In genomic region chr1:235648407-235648907, GRCh38 we compare ENCODE assay signal across 8 cellular contexts. TPM values are rescaled to one million over a fixed set of nuclear protein-coding genes. Genes with fewer than 3 reads are reported as not detected.
DNase-seq lines count a peak whose midpoint lies in the region; ATAC-seq, FAIRE-seq and TF ChIP-seq lines count a peak whose summit lies in the region.

No MANE protein-coding gene starts in this region.

- H3K4me3 ChIP-seq in GM12878, result peak overlapping the region; percentile 63; the same call in 1 of the 2 replicates

- no peak overlapping the region for H3K4me2 ChIP-seq in GM12878 (ENCODE audit: control insufficient read depth, insufficient read depth)

- H3K36me3 ChIP-seq in GM12878 (ENCODE audit: control insufficient read depth in 2 of 2, insufficient read depth in 2 of 2, low read length in 1 of 2), result no peaks in the 10 kb centered on the region

- BruUV-seq in GM12878 (replicated peaks; lab: Mats Ljungman, UMichigan), result no TSS peak

- no peak overlapping the region for H3K9ac ChIP-seq in GM12878 (ENCODE audit: control insufficient read depth, insufficient read depth, low read length)

- no peak for TF ChIP-seq EP300 in GM12878 (IDR thresholded peaks at IDR 0.05; ENCODE audit: borderline replicate concordance in 1 of 2, control insufficient read depth in 1 of 2, low read depth in 2 of 2, low read length in 2 of 2)

- DNase-seq in DMS53 (lab: John Stamatoyannopoulos, UW) (peak; percentile 87), NCI-H146 treated with DMSO at 0.1 percent for 48 hours (lab: John Stamatoyannopoulos, UW; ENCODE audit: unreplicated experiment) (peak; percentile 40), GM12878 (ENCODE audit: low read depth, low spot score) (no peak), mesenteric fat pad (ENCODE audit: low spot score) (peak; percentile 60), OCI-M1 (lab: John Stamatoyannopoulos, UW) (no peak), putamen (ENCODE audit: low spot score) (no peak), iPS-NIHi11 (ENCODE audit: low spot score) (no peak)

- 42% methylated on average over 31 of the region's 31 CpGs for WGBS in GM12878 (ENCODE audit: insufficient coverage, insufficient replicate concordance, low lambda C conversion rate, missing lambda C conversion rate)

- no peak overlapping the region for H2AFZ ChIP-seq in GM12878 (ENCODE audit: control insufficient read depth, low read depth, low read length)

- no peaks in the 10 kb centered on the region; the same call in 1 of the 2 replicates for H3K4me1 ChIP-seq in GM12878 (ENCODE audit: control insufficient read depth, insufficient read depth, low read length)

- H3K27me3 ChIP-seq in GM12878 (replicated peaks in 1 of 2; ENCODE audit: control insufficient read depth in 2 of 2, insufficient read depth in 2 of 2, low read length in 1 of 2), result peaks cover 1 to 19% of the 10 kb centered on the region in 2 experiments; a peak in 3 of 4 replicates

- no peak for TF ChIP-seq RAD21 in GM12878 (IDR thresholded peaks at IDR 0.05; ENCODE audit: insufficient read depth, low read depth, low read length)

- no peaks in the 10 kb centered on the region for H3K79me2 ChIP-seq in GM12878 (ENCODE audit: control insufficient read depth, insufficient read depth, low read length)

- SMC1A ChIA-PET in GM12878 (lab: Charles Lee; ENCODE audit: uncharacterized antibody, unreplicated experiment), result no interaction called here

- no peak for TF ChIP-seq POLR2A in GM12878 (IDR thresholded peaks at IDR 0.05; ENCODE audit: low read depth, low read length)

- CTCF ChIA-PET in GM12878 (lab: Yijun Ruan, JAX), result interaction anchor here (0.8 kb wide), 1 partner anchor 11 kb away, joined by 3 read pairs; no protein-coding TSS in a partner anchor

- in situ Hi-C loops in GM12878 (cut with MboI), result no loop called here

- POLR2A ChIA-PET in GM12878 (lab: Charles Lee), result no interaction called here

- ATAC-seq in GM12878, result peak; percentile 10
- ATAC-seq in HG03378 (IDR thresholded peaks at IDR 0.05; ENCODE audit: unreplicated experiment), result no peak

- RAD21 ChIA-PET in GM12878 (lab: Charles Lee; ENCODE audit: unreplicated experiment), result interaction anchor here (0.8 kb wide), 1 partner anchor 10 kb away, joined by 3 read pairs; no protein-coding TSS in a partner anchor

- H3K9me3 ChIP-seq in GM12878 (replicated peaks; ENCODE audit: control insufficient read depth, insufficient read depth, low read length), result no peaks in the 10 kb centered on the region

- no peak for TF ChIP-seq CTCF in GM12878 (IDR thresholded peaks at IDR 0.05 in 2 of 3, conservative IDR thresholded peaks at IDR 0.05 in 1 of 3; ENCODE audit: control insufficient read depth in 2 of 3, extremely low read depth in 1 of 3, insufficient read depth in 1 of 3, low read depth in 3 of 3, low read length in 3 of 3)

- no peak for FAIRE-seq in GM12878 (lab: Jason Lieb, UNC)

- no peaks in the 10 kb centered on the region for H4K20me1 ChIP-seq in GM12878 (ENCODE audit: control insufficient read depth, insufficient read depth)

- intact Hi-C loops in GM12878 (cut with micrococcal nuclease; ENCODE audit: unreplicated experiment), result loop anchor here (5.0 kb wide), 1 partner anchor 194 kb away; no protein-coding TSS in a partner anchor

- H3K27ac ChIP-seq in GM12878 (ENCODE audit: control insufficient read depth, insufficient read depth), result no peak overlapping the region

TF ChIP-seq in GM12878, 131 proteins besides CTCF, POLR2A, EP300 and RAD21 (continues in another document):
- TF ChIP-seq PKNOX1 (IDR thresholded peaks at IDR 0.05), result no peak
- no peak for TF ChIP-seq WRNIP1 (IDR thresholded peaks at IDR 0.05; ENCODE audit: borderline replicate concordance, low read depth, low read length)
- TF ChIP-seq BCLAF1 (IDR thresholded peaks at IDR 0.05), result no peak
- TF ChIP-seq IRF5 (IDR thresholded peaks at IDR 0.05; ENCODE audit: borderline replicate concordance), result no peak
- no peak for TF ChIP-seq RB1 (IDR thresholded peaks at IDR 0.05; ENCODE audit: borderline replicate concordance)
- TF ChIP-seq HDAC6 (IDR thresholded peaks at IDR 0.05; ENCODE audit: unreplicated experiment), result no peak
- no peak for TF ChIP-seq HDGF (IDR thresholded peaks at IDR 0.05)
- TF ChIP-seq HSF1 (IDR thresholded peaks at IDR 0.05; ENCODE audit: low read depth, low read length), result no peak

RNA-seq across cellular contexts. Expression of gene GNG4, which starts 1.1 kb away (rescaled TPM):
- not detected in 2 replicates for total RNA-seq in GM12878 (2013; cell fraction: nucleolus; rRNA removed)
- total RNA-seq in GM12878 (2014; rRNA removed), result 0.11 TPM in 1 of 2 replicates, not detected in the other
- not detected in 2 replicates for total RNA-seq in GM12878 (2014; rRNA removed; fragmentation: Illumina TruSeq; extraction: Trizol)
- total RNA-seq in GM12878 (2021), result 0.11 TPM in 1 of 2 replicates, not detected in the other
- not detected for polyA plus RNA-seq in GM12878 (2011; ENCODE audit: low read depth)
- 0.15 and 0.26 TPM in 2 replicates for polyA plus RNA-seq in GM12878 (2011; rRNA removed)
- polyA plus RNA-seq in GM12878 (2011; cell fraction: cytosol; rRNA removed), result 0.15 and 0.21 TPM in 2 replicates
- not detected in 2 replicates for polyA plus RNA-seq in GM12878 (2011; cell fraction: nucleus; rRNA removed)
- 0.10 and 0.22 TPM in 2 replicates for polyA plus RNA-seq in GM12878 (2012)
- 0.15 TPM in 1 of 2 replicates, not detected in the other for polyA plus RNA-seq in GM12878 (2014; fragmentation: Illumina TruSeq; extraction: Trizol)
- not detected for polyA plus RNA-seq in GM12878 (2014; fragmentation: Nextera tagmentation; extraction: Ambion mirVana)
- 0.03 TPM in 1 of 2 replicates, not detected in the other for polyA plus RNA-seq in GM12878 (2014; rRNA removed)
- polyA plus RNA-seq in GM12878 (2016; fragmentation: Nextera tagmentation; extraction: Ambion mirVana), result not detected
- polyA minus RNA-seq in GM12878 (2011; rRNA and poly(A)+ RNA removed), result not detected in 2 replicates
- polyA minus RNA-seq in GM12878 (2011; cell fraction: cytosol; rRNA and poly(A)+ RNA removed), result not detected in 2 replicates
- not detected in 2 replicates for polyA minus RNA-seq in GM12878 (2011; cell fraction: nucleus; rRNA and poly(A)+ RNA removed)
- 0.64 TPM for total RNA-seq in mesenteric fat pad

Comparison
In these comparisons a context has a peak if more than half of its experiments do, and no peak if none do; other contexts are left out.
1. DNase-seq: peak in DMS53 (single experiment), NCI-H146 treated with DMSO at 0.1 percent for 48 hours (single experiment) and mesenteric fat pad (single experiment); none in GM12878 (single experiment), OCI-M1 (single experiment), putamen (single experiment) and iPS-NIHi11 (single experiment).